In the genomic region with DNA sequence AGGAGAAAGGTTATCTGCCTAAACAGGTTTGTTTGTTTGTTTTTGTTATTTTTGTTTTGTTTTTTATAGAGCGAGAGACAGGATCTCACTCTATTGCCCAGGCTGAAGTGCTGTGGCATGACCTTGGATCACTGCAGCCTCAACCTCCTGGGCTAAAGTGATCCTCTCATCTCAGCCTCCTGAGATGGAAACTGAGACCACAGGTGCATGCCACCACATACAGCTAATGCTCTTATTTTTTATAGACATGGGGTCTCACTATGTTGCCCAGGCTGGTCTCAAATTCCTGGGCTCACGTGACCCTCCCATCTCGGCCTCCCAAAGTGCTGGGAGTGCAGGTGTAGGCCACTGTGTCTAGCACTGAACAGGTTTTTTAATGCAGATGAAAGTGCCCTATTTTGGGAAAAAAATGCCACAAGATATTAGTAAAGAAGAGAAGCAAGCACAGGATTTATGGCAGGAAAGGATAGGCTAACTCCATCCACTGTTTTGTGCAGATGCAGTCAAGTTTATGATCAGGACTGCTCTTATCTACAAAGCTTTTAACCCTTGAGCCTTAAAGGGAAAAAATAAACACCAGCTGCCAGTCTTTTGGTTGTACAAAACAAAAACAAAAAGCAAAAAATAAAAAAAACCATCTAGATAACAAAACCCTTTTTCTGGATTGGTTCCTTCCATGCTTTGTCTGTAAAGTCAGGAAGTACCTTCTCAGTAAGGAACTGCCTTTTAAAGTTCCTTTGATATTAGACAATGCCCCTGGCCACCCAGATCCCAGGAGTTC, we compare ENCODE assay signal across 2 cellular contexts.
TF ChIP-seq lines count a peak whose summit lies in the region.

No MANE protein-coding gene starts in this region.

TF ChIP-seq in IMR-90, 13 proteins besides CTCF, POLR2A, EP300 and RAD21:
- no peak for TF ChIP-seq MXI1 (IDR thresholded peaks at IDR 0.05; ENCODE audit: borderline replicate concordance, low read depth, low read length)
- TF ChIP-seq BHLHE40 (IDR thresholded peaks at IDR 0.05; ENCODE audit: low read depth, low read length), result no peak

TF ChIP-seq in H1, 55 proteins besides CTCF, POLR2A, EP300 and RAD21:
- TF ChIP-seq KDM1A (IDR thresholded peaks at IDR 0.05; ENCODE audit: borderline replicate concordance, low read length), result peak; percentile 93
- TF ChIP-seq HDAC2 (IDR thresholded peaks at IDR 0.05; ENCODE audit: borderline replicate concordance in 1 of 2, low read depth in 2 of 2, low read length in 2 of 2), result peak in 1 of 2 experiments; percentile 74; a peak in 1 of 4 replicates
- TF ChIP-seq CREB1 (IDR thresholded peaks at IDR 0.05), result no peak
- no peak for TF ChIP-seq EZH2 (IDR thresholded peaks at IDR 0.05; ENCODE audit: low read depth, low read length, severe bottlenecking)
